ENCODE assay signal across 14 cellular contexts in genomic region chr20:23407770-23408467, GRCh38. TPM values are rescaled to one million over a fixed set of nuclear protein-coding genes. Genes with fewer than 3 reads are reported as not detected.
DNase-seq lines count a peak whose midpoint lies in the region; ATAC-seq and TF ChIP-seq lines count a peak whose summit lies in the region.
"Had no signal": no experiment of that assay in that cellular context is flagged by ENCODE, and none has a peak within 500 bp of the region (broad histone marks: within the 10 kb centered on the region; RNA-seq: fewer than 3 reads in every experiment).

No MANE protein-coding gene starts in this region.

- H3K36me3 Mint-ChIP-seq in activated CD8-positive, alpha-beta memory T cell treated with anti-CD3 and anti-CD28 coated beads, Interleukin-2, amount 10 ng/mL, durations not matched to agents 7 days and 5 days, result peaks cover 6% of the 10 kb centered on the region
- peaks cover 7% of the 10 kb centered on the region for H3K36me3 Mint-ChIP-seq in stimulated activated effector memory CD8-positive, alpha-beta T cell treated with anti-CD3 and anti-CD28 coated beads, Interleukin-12 subunit alpha, Interleukin-12 subunit beta, amount 100 ng/mL, for 72 hours
- H3K36me3 Mint-ChIP-seq in mesothelial cell of epicardium, result no peaks in the 10 kb centered on the region
- H3K36me3 Mint-ChIP-seq in endodermal cell (ENCODE audit: low read depth), result peaks cover 3% of the 10 kb centered on the region

- CTCF ChIA-PET in activated CD8-positive, alpha-beta memory T cell treated with anti-CD3 and anti-CD28 coated beads, Interleukin-2, amount 10 ng/mL, durations not matched to agents 7 days and 5 days (lab: Charles Lee), result no interaction called here

- no peaks in the 10 kb centered on the region for H3K9me3 Mint-ChIP-seq in activated CD8-positive, alpha-beta memory T cell treated with anti-CD3 and anti-CD28 coated beads, Interleukin-2, amount 10 ng/mL, durations not matched to agents 7 days and 5 days (ENCODE audit: low read depth)
- H3K9me3 Mint-ChIP-seq in stimulated activated effector memory CD8-positive, alpha-beta T cell treated with anti-CD3 and anti-CD28 coated beads, Interleukin-12 subunit alpha, Interleukin-12 subunit beta, amount 100 ng/mL, for 72 hours, result no peaks in the 10 kb centered on the region
- H3K9me3 Mint-ChIP-seq in mesothelial cell of epicardium (peaks cover 4% of the 10 kb centered on the region), endodermal cell (no peaks in the 10 kb centered on the region)

- H3K36me3 ChIP-seq in endodermal cell (ENCODE audit: control insufficient read depth, insufficient read depth, low read length), result peaks cover 2% of the 10 kb centered on the region

- H3K4me1 ChIP-seq in endodermal cell (ENCODE audit: control insufficient read depth, insufficient read depth, low read length), result no peaks in the 10 kb centered on the region

- H3K4me3 ChIP-seq in endodermal cell (ENCODE audit: low read length), result no peak overlapping the region
- H3K4me3 ChIP-seq: psoas muscle had no signal

- H3K27me3 ChIP-seq in endodermal cell (ENCODE audit: control insufficient read depth, insufficient read depth, low read length, poor library complexity, severe bottlenecking), result no peaks in the 10 kb centered on the region

- H3K27ac ChIP-seq in endodermal cell (ENCODE audit: low read depth, low read length), result no peak overlapping the region
- H3K27ac ChIP-seq: psoas muscle had no signal

- ATAC-seq in activated CD8-positive, alpha-beta memory T cell treated with anti-CD3 and anti-CD28 coated beads, Interleukin-2, amount 10 ng/mL, durations not matched to agents 7 days and 5 days, result peak; percentile 97
- ATAC-seq in GM21723 (IDR thresholded peaks at IDR 0.05; ENCODE audit: unreplicated experiment), result peak; percentile 88
- peak; percentile 84 for ATAC-seq in HG03521 (IDR thresholded peaks at IDR 0.05; ENCODE audit: unreplicated experiment)
- ATAC-seq in stimulated activated effector memory CD8-positive, alpha-beta T cell treated with anti-CD3 and anti-CD28 coated beads, Interleukin-12 subunit alpha, Interleukin-12 subunit beta, amount 100 ng/mL, for 72 hours, result peak; percentile 99
- ATAC-seq: psoas muscle had no signal

- H3K9ac ChIP-seq in endodermal cell (ENCODE audit: extremely low read depth, low read length, poor library complexity, severe bottlenecking), result no peak overlapping the region

- H3K9me3 ChIP-seq in endodermal cell (ENCODE audit: control insufficient read depth, low read length), result no peaks in the 10 kb centered on the region
- H3K9me3 ChIP-seq: psoas muscle had no signal

- DNase-seq in activated CD8-positive, alpha-beta memory T cell treated with anti-CD3 and anti-CD28 coated beads, Interleukin-2, amount 10 ng/mL, durations not matched to agents 7 days and 5 days, result peak; percentile 56
- DNase-seq in activated CD8-positive, alpha-beta memory T cell treated with anti-CD3 and anti-CD28 coated beads for 24 hours, result no peak
- no peak for DNase-seq in stimulated activated effector memory CD8-positive, alpha-beta T cell treated with anti-CD3 and anti-CD28 coated beads, Interleukin-12 subunit alpha, Interleukin-12 subunit beta, amount 100 ng/mL, for 72 hours (ENCODE audit: low spot score in 2 of 2)
- DNase-seq in mesothelial cell of epicardium (ENCODE audit: low spot score in 2 of 2, unreplicated experiment in 2 of 2) (no peak), endodermal cell (no peak)
- no peak for DNase-seq in NK-92 treated with Interleukin-12 subunit alpha and Interleukin-12 subunit beta, amount 100 ng/mL, for 24 hours (lab: John Stamatoyannopoulos, UW)
- DNase-seq: islet precursor cell, NCI-H446 treated with DMSO at 0.1 percent for 48 hours, psoas muscle had no signal

- no peak overlapping the region for H3K4me3 Mint-ChIP-seq in activated CD8-positive, alpha-beta memory T cell treated with anti-CD3 and anti-CD28 coated beads, Interleukin-2, amount 10 ng/mL, durations not matched to agents 7 days and 5 days
- peak overlapping the region; percentile 29 for H3K4me3 Mint-ChIP-seq in stimulated activated effector memory CD8-positive, alpha-beta T cell treated with anti-CD3 and anti-CD28 coated beads, Interleukin-12 subunit alpha, Interleukin-12 subunit beta, amount 100 ng/mL, for 72 hours
- H3K4me3 Mint-ChIP-seq in mesothelial cell of epicardium (no peak overlapping the region), endodermal cell (no peak overlapping the region)

- H3K4me1 Mint-ChIP-seq in activated CD8-positive, alpha-beta memory T cell treated with anti-CD3 and anti-CD28 coated beads, Interleukin-2, amount 10 ng/mL, durations not matched to agents 7 days and 5 days, result peaks cover 46% of the 10 kb centered on the region
- H3K4me1 Mint-ChIP-seq in stimulated activated effector memory CD8-positive, alpha-beta T cell treated with anti-CD3 and anti-CD28 coated beads, Interleukin-12 subunit alpha, Interleukin-12 subunit beta, amount 100 ng/mL, for 72 hours, result peaks cover 50% of the 10 kb centered on the region
- H3K4me1 Mint-ChIP-seq in mesothelial cell of epicardium (peaks cover 19% of the 10 kb centered on the region), endodermal cell (peaks cover 21% of the 10 kb centered on the region)

- 90 to 92% methylated on average over 1 to 2 of the region's 2 CpGs for WGBS in endodermal cell (ENCODE audit: insufficient coverage in 1 of 2, insufficient read length in 1 of 2), 2 experiments

- no peaks in the 10 kb centered on the region for H3K27me3 Mint-ChIP-seq in activated CD8-positive, alpha-beta memory T cell treated with anti-CD3 and anti-CD28 coated beads, Interleukin-2, amount 10 ng/mL, durations not matched to agents 7 days and 5 days
- H3K27me3 Mint-ChIP-seq in mesothelial cell of epicardium (ENCODE audit: low read depth), result no peaks in the 10 kb centered on the region
- no peaks in the 10 kb centered on the region for H3K27me3 Mint-ChIP-seq in endodermal cell (ENCODE audit: insufficient read depth)

- H3K27ac Mint-ChIP-seq in activated CD8-positive, alpha-beta memory T cell treated with anti-CD3 and anti-CD28 coated beads, Interleukin-2, amount 10 ng/mL, durations not matched to agents 7 days and 5 days, result peak overlapping the region; percentile 58
- peak overlapping the region; percentile 79 for H3K27ac Mint-ChIP-seq in stimulated activated effector memory CD8-positive, alpha-beta T cell treated with anti-CD3 and anti-CD28 coated beads, Interleukin-12 subunit alpha, Interleukin-12 subunit beta, amount 100 ng/mL, for 72 hours
- H3K27ac Mint-ChIP-seq in mesothelial cell of epicardium (no peak overlapping the region), endodermal cell (no peak overlapping the region)

- no peak for TF ChIP-seq CTCF in mesothelial cell of epicardium (IDR thresholded peaks at IDR 0.05; ENCODE audit: unreplicated experiment)
- no peak for TF ChIP-seq CTCF in endodermal cell (conservative IDR thresholded peaks at IDR 0.05)

RNA-seq across cellular contexts. Expression of gene NAPB, which starts 13.4 kb away (rescaled TPM):
- 10 to 100 TPM; 17.5 to 23.1 TPM for total RNA-seq in activated CD8-positive, alpha-beta memory T cell treated with anti-CD3 and anti-CD28 coated beads, Interleukin-2, amount 10 ng/mL, durations not matched to agents 7 days and 5 days
- total RNA-seq in mesothelial cell of epicardium (16.3 to 18.0 TPM (median 16.4 TPM) in 3 replicates), endodermal cell (10 to 100 TPM; 15.7 to 16.5 TPM)
- 16.4 TPM for polyA plus RNA-seq in endodermal cell (2013, experiment 1 of 2)
- polyA plus RNA-seq in endodermal cell (2013, experiment 2 of 2), result 16.6 TPM

RNA-seq across cellular contexts. Expression of gene CSTL1, which starts 31.6 kb away (rescaled TPM):
- not detected for total RNA-seq in activated CD8-positive, alpha-beta memory T cell treated with anti-CD3 and anti-CD28 coated beads, Interleukin-2, amount 10 ng/mL, durations not matched to agents 7 days and 5 days
- total RNA-seq in mesothelial cell of epicardium (not detected in 3 replicates), endodermal cell (not detected)
- not detected for polyA plus RNA-seq in endodermal cell (2013, experiment 1 of 2)
- not detected for polyA plus RNA-seq in endodermal cell (2013, experiment 2 of 2)
- total RNA-seq: endothelial cell of umbilical vein, HT1080, psoas muscle, SK-MEL-5 had no signal
- polyA plus RNA-seq: endothelial cell of umbilical vein, psoas muscle had no signal

RNA-seq across cellular contexts. Expression of gene CST11, which starts 44.8 kb away (rescaled TPM):
- total RNA-seq in activated CD8-positive, alpha-beta memory T cell treated with anti-CD3 and anti-CD28 coated beads, Interleukin-2, amount 10 ng/mL, durations not matched to agents 7 days and 5 days, result not detected
- total RNA-seq in mesothelial cell of epicardium (not detected in 3 replicates), endodermal cell (under 1 TPM in 1 of 2 donors, not detected in 1; 0.69 TPM)
- not detected for polyA plus RNA-seq in endodermal cell (2013, experiment 1 of 2)
- polyA plus RNA-seq in endodermal cell (2013, experiment 2 of 2), result not detected
- total RNA-seq: endothelial cell of umbilical vein, HT1080, psoas muscle, SK-MEL-5 had no signal
- polyA plus RNA-seq: endothelial cell of umbilical vein, psoas muscle had no signal

RNA-seq across cellular contexts. Expression of gene GZF1, which starts 45.9 kb away (rescaled TPM):
- 10 to 100 TPM; 10.2 to 14.4 TPM for total RNA-seq in activated CD8-positive, alpha-beta memory T cell treated with anti-CD3 and anti-CD28 coated beads, Interleukin-2, amount 10 ng/mL, durations not matched to agents 7 days and 5 days
- total RNA-seq in mesothelial cell of epicardium (13.9 to 15.3 TPM (median 15.0 TPM) in 3 replicates), endodermal cell (10 to 100 TPM; 12.2 to 15.5 TPM)
- polyA plus RNA-seq in endodermal cell (2013, experiment 1 of 2), result 13.5 TPM
- 10.4 TPM for polyA plus RNA-seq in endodermal cell (2013, experiment 2 of 2)

RNA-seq across cellular contexts. Expression of gene NXT1, which starts 57.3 kb away (rescaled TPM):
- 10 to 100 TPM; 34.0 to 48.3 TPM for total RNA-seq in activated CD8-positive, alpha-beta memory T cell treated with anti-CD3 and anti-CD28 coated beads, Interleukin-2, amount 10 ng/mL, durations not matched to agents 7 days and 5 days
- total RNA-seq in mesothelial cell of epicardium, result 23.7 to 25.5 TPM (median 24.8 TPM) in 3 replicates
- total RNA-seq in endodermal cell, result 10 to 100 TPM; 16.8 to 19.5 TPM
- polyA plus RNA-seq in endodermal cell (2013, experiment 1 of 2), result 29.7 TPM
- polyA plus RNA-seq in endodermal cell (2013, experiment 2 of 2), result 29.4 TPM

Comparison
In these comparisons a context has a peak if more than half of its experiments do, and no peak if none do; other contexts are left out.
1. H3K27ac Mint-ChIP-seq: peak in activated CD8-positive, alpha-beta memory T cell treated with anti-CD3 and anti-CD28 coated beads, Interleukin-2, amount 10 ng/mL, durations not matched to agents 7 days and 5 days (single experiment) and stimulated activated effector memory CD8-positive, alpha-beta T cell treated with anti-CD3 and anti-CD28 coated beads, Interleukin-12 subunit alpha, Interleukin-12 subunit beta, amount 100 ng/mL, for 72 hours (single experiment); none in mesothelial cell of epicardium (single experiment) and endodermal cell (single experiment).
2. Peak in every context shown above with its lines, with median percentiles within 50 percentile points of each other: ATAC-seq.